In the genomic region with DNA sequence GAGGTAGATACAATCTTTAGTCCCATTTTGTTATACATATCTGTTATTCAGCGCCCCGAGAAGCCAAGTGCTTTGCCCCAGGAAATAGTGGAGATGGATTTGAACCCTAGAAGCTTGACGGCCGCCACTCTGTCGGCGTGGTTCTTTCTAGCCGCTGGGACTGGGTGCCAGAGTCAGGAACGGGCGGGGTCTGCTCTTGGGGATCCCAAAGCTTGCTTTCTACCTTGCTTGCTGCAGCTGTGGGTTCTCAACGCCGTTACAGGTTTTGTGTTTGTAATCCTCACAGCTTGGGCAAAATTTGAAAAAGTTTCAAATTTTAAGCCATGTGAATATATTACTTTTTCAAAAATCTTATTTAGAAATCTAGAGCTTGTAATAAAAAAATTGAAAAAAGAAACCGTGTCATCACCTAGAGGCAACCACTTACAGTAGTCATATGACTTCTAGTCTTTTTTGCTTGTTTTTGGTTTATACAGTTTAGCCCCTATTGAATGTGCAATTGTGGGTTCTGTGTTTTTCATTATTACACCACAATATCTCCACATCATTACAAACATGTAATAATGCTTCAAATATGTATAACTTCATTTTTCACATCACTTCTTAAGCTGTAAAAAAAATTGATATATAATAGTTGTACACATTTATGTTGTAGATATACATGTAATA, we compare ENCODE assay signal across 8 cellular contexts. TPM values are rescaled to one million over a fixed set of nuclear protein-coding genes. Genes with fewer than 3 reads are reported as not detected.
DNase-seq lines count a peak whose midpoint lies in the region; ATAC-seq and TF ChIP-seq lines count a peak whose summit lies in the region.

No MANE protein-coding gene starts in this region.

- H3K27ac ChIP-seq in KOPT-K1 (ENCODE audit: low read depth, low read length, poor library complexity, severe bottlenecking) (peak overlapping the region; percentile 70), neuronal stem cell (replicated peaks; ENCODE audit: low read length) (no peak overlapping the region)

- no peaks in the 10 kb centered on the region for H3K27me3 Mint-ChIP-seq in activated CD4-positive, alpha-beta T cell treated with anti-CD3 and anti-CD28 coated beads for 36 hours
- H3K27me3 Mint-ChIP-seq in activated CD8-positive, alpha-beta T cell treated with anti-CD3 and anti-CD28 coated beads, Interleukin-2, amount 10 ng/mL, durations not matched to agents 7 days and 5 days (ENCODE audit: low read depth): no peaks in the 10 kb centered on the region

- H3K4me2 ChIP-seq in neuronal stem cell (ENCODE audit: insufficient read depth, low read length, poor library complexity, severe bottlenecking): peak overlapping the region; percentile 84

- TF ChIP-seq CTCF in fibroblast of mammary gland (conservative IDR thresholded peaks at IDR 0.05; ENCODE audit: control insufficient read depth, insufficient read depth, low read depth, low read length): no peak

- no peak overlapping the region for H2BK15ac ChIP-seq in neuronal stem cell (ENCODE audit: low read length)

- peak; percentile 40 for ATAC-seq in activated CD4-positive, alpha-beta T cell treated with anti-CD3 and anti-CD28 coated beads for 36 hours
- peak; percentile 31 for ATAC-seq in activated CD8-positive, alpha-beta T cell treated with anti-CD3 and anti-CD28 coated beads, Interleukin-2, amount 10 ng/mL, durations not matched to agents 7 days and 5 days

- H3K4me1 Mint-ChIP-seq in activated CD4-positive, alpha-beta T cell treated with anti-CD3 and anti-CD28 coated beads for 36 hours: peaks cover 40% of the 10 kb centered on the region
- H3K4me1 Mint-ChIP-seq in activated CD8-positive, alpha-beta T cell treated with anti-CD3 and anti-CD28 coated beads, Interleukin-2, amount 10 ng/mL, durations not matched to agents 7 days and 5 days (ENCODE audit: low read depth): peaks cover 32% of the 10 kb centered on the region

- H2BK5ac ChIP-seq in neuronal stem cell (ENCODE audit: low read length): no peak overlapping the region

- no peak overlapping the region for H2BK12ac ChIP-seq in neuronal stem cell (ENCODE audit: low read length)

- H3K23ac ChIP-seq in neuronal stem cell (ENCODE audit: low read depth, low read length, poor library complexity): no peak overlapping the region

- intact Hi-C loops in activated CD4-positive, alpha-beta T cell treated with anti-CD3 and anti-CD28 coated beads for 36 hours (cut with DNase I, micrococcal nuclease): loop anchor here (1.0 to 5.0 kb wide), 13 partner anchors 41 to 1435 kb away; partner anchors contain the start of genes ACSS2 (in 1 of the 2), AHCY (in 1 of the 2), EDEM2 (in 1 of the 2) and EIF2S2 (in 1 of the 2)

- H2AK5ac ChIP-seq in neuronal stem cell (ENCODE audit: low read depth, low read length): no peak overlapping the region

- H3K14ac ChIP-seq in neuronal stem cell (ENCODE audit: low read length): no peak overlapping the region

- H2AFZ ChIP-seq in neuronal stem cell (ENCODE audit: low read length): peak overlapping the region; percentile 98

- H3K36me3 ChIP-seq in KOPT-K1 (ENCODE audit: insufficient read depth, low read length): peaks cover 26% of the 10 kb centered on the region
- H3K36me3 ChIP-seq in neuronal stem cell (replicated peaks in 1 of 2; ENCODE audit: control insufficient read depth in 2 of 2, insufficient read depth in 2 of 2, low read length in 2 of 2): peaks cover 0 to 47% of the 10 kb centered on the region in 2 donors

- H3K9ac ChIP-seq in neuronal stem cell (ENCODE audit: low read depth, low read length, poor library complexity): peak overlapping the region; percentile 82

- no peak overlapping the region for H2BK120ac ChIP-seq in neuronal stem cell (ENCODE audit: low read depth, low read length)

- H3K18ac ChIP-seq in neuronal stem cell (ENCODE audit: low read length): no peak overlapping the region

- H3K4me3 Mint-ChIP-seq in activated CD4-positive, alpha-beta T cell treated with anti-CD3 and anti-CD28 coated beads for 36 hours: peak overlapping the region; percentile 97
- peak overlapping the region; percentile 98 for H3K4me3 Mint-ChIP-seq in activated CD8-positive, alpha-beta T cell treated with anti-CD3 and anti-CD28 coated beads, Interleukin-2, amount 10 ng/mL, durations not matched to agents 7 days and 5 days

- peaks cover 12% of the 10 kb centered on the region for H3K36me3 Mint-ChIP-seq in activated CD4-positive, alpha-beta T cell treated with anti-CD3 and anti-CD28 coated beads for 36 hours (ENCODE audit: low read depth)
- H3K36me3 Mint-ChIP-seq in activated CD8-positive, alpha-beta T cell treated with anti-CD3 and anti-CD28 coated beads, Interleukin-2, amount 10 ng/mL, durations not matched to agents 7 days and 5 days (ENCODE audit: low read depth): peaks cover 15% of the 10 kb centered on the region

- peak overlapping the region; percentile 98 for H3K27ac Mint-ChIP-seq in activated CD4-positive, alpha-beta T cell treated with anti-CD3 and anti-CD28 coated beads for 36 hours
- H3K27ac Mint-ChIP-seq in activated CD8-positive, alpha-beta T cell treated with anti-CD3 and anti-CD28 coated beads, Interleukin-2, amount 10 ng/mL, durations not matched to agents 7 days and 5 days: peak overlapping the region; percentile 98

- no CpG with 5 or more reads among the region's 12 CpGs for WGBS in neuronal stem cell (ENCODE audit: extremely low coverage in 2 of 2, insufficient read length in 2 of 2, insufficient replicate concordance in 1 of 2), 2 donors

- H3K4me3 ChIP-seq in fibroblast of mammary gland (ENCODE audit: control insufficient read depth, low read depth, low read length): peak overlapping the region; percentile 91
- H3K4me3 ChIP-seq in neuronal stem cell (ENCODE audit: low read length in 2 of 2): peak overlapping the region; percentile 78 to 81

- CTCF ChIA-PET in activated CD4-positive, alpha-beta T cell treated with anti-CD3 and anti-CD28 coated beads for 36 hours (lab: Charles Lee): interaction anchor here (0.7 to 7.8 kb wide), 9 partner anchors 22 to 286 kb away, joined by 3 to 82 read pairs (median 4); partner anchors contain the start of gene TP53INP2
- CTCF ChIA-PET in activated CD8-positive, alpha-beta T cell treated with anti-CD3 and anti-CD28 coated beads, Interleukin-2, amount 10 ng/mL, durations not matched to agents 7 days and 5 days (lab: Charles Lee): interaction anchor here (1.0 to 5.6 kb wide), 15 partner anchors 10 to 630 kb away, joined by 3 to 124 read pairs (median 4); partner anchors contain the start of genes AHCY and EDEM2

- no peak overlapping the region for H4K91ac ChIP-seq in neuronal stem cell (ENCODE audit: low read depth, low read length, poor library complexity)

- H3K9me3 Mint-ChIP-seq in activated CD4-positive, alpha-beta T cell treated with anti-CD3 and anti-CD28 coated beads for 36 hours (ENCODE audit: low read depth): no peaks in the 10 kb centered on the region
- H3K9me3 Mint-ChIP-seq in activated CD8-positive, alpha-beta T cell treated with anti-CD3 and anti-CD28 coated beads, Interleukin-2, amount 10 ng/mL, durations not matched to agents 7 days and 5 days (ENCODE audit: insufficient read depth): no peaks in the 10 kb centered on the region

- POLR2A ChIA-PET in activated CD4-positive, alpha-beta T cell treated with anti-CD3 and anti-CD28 coated beads for 36 hours (lab: Charles Lee): interaction anchor here (1.1 to 2.4 kb wide), 4 partner anchors 27 to 215 kb away, joined by 3 to 9 read pairs (median 6); partner anchors contain the start of gene ITCH
- POLR2A ChIA-PET in activated CD8-positive, alpha-beta T cell treated with anti-CD3 and anti-CD28 coated beads, Interleukin-2, amount 10 ng/mL, durations not matched to agents 7 days and 5 days (lab: Charles Lee): interaction anchor here (0.9 to 2.7 kb wide), 10 partner anchors 11 to 405 kb away, joined by 3 to 14 read pairs (median 3); partner anchors contain the start of genes EIF2S2, ITCH and MAP1LC3A

- H3K27me3 ChIP-seq in neuronal stem cell (ENCODE audit: control insufficient read depth in 3 of 3, insufficient read depth in 3 of 3, low read depth in 1 of 3, low read length in 3 of 3): no peaks in the 10 kb centered on the region

- H3K4ac ChIP-seq in neuronal stem cell (ENCODE audit: low read length): no peak overlapping the region

- H4K8ac ChIP-seq in neuronal stem cell (ENCODE audit: low read depth, low read length): no peak overlapping the region

- H3K4me1 ChIP-seq in neuronal stem cell (ENCODE audit: control insufficient read depth in 2 of 2, insufficient read depth in 1 of 2, low read depth in 1 of 2, low read length in 2 of 2): peaks cover 0 to 2% of the 10 kb centered on the region in 2 donors

- no peaks in the 10 kb centered on the region for H3K9me3 ChIP-seq in KOPT-K1 (ENCODE audit: insufficient read depth, low read length, poor library complexity, severe bottlenecking)
- H3K9me3 ChIP-seq in neuronal stem cell (replicated peaks in 1 of 2; ENCODE audit: control insufficient read depth in 2 of 2, insufficient read depth in 1 of 2, low read depth in 1 of 2, low read length in 2 of 2): no peaks in the 10 kb centered on the region

- DNase-seq in activated CD4-positive, alpha-beta T cell treated with anti-CD3 and anti-CD28 coated beads for 36 hours: peak; percentile 71
- no peak for DNase-seq in activated CD4-positive, alpha-beta T cell treated with anti-CD3 and anti-CD28 coated beads for 1 hour
- peak; percentile 59 for DNase-seq in activated CD8-positive, alpha-beta T cell treated with anti-CD3 and anti-CD28 coated beads, Interleukin-2, amount 10 ng/mL, durations not matched to agents 7 days and 5 days
- DNase-seq in fibroblast of mammary gland (ENCODE audit: low read depth) (no peak), neuronal stem cell (ENCODE audit: low spot score) (no peak), NCI-H1048 (lab: John Stamatoyannopoulos, UW) (no peak), medulla oblongata (ENCODE audit: extremely low spot score) (no peak)

- peaks cover 3% of the 10 kb centered on the region for H3K79me1 ChIP-seq in neuronal stem cell (ENCODE audit: low read depth, low read length)

RNA-seq across cellular contexts. Expression of gene DYNLRB1, which starts 0.8 kb away (rescaled TPM):
- total RNA-seq in activated CD4-positive, alpha-beta T cell treated with anti-CD3 and anti-CD28 coated beads for 36 hours: 100 to 1,000 TPM in 1 of 2 experiments, 10 to 100 TPM in 1; 83.5 to 122 TPM
- 100 to 1,000 TPM in 1 of 2 experiments, 10 to 100 TPM in 1; 91.9 to 103 TPM for total RNA-seq in activated CD8-positive, alpha-beta T cell treated with anti-CD3 and anti-CD28 coated beads, Interleukin-2, amount 10 ng/mL, durations not matched to agents 7 days and 5 days
- 334 TPM for polyA plus RNA-seq in neuronal stem cell (2013, experiment 1 of 2)
- polyA plus RNA-seq in neuronal stem cell (2013, experiment 2 of 2): 321 TPM

RNA-seq across cellular contexts. Expression of gene MAP1LC3A, which starts 41.5 kb away (rescaled TPM):
- 1 to 10 TPM; 2.5 to 2.7 TPM for total RNA-seq in activated CD4-positive, alpha-beta T cell treated with anti-CD3 and anti-CD28 coated beads for 36 hours
- total RNA-seq in activated CD8-positive, alpha-beta T cell treated with anti-CD3 and anti-CD28 coated beads, Interleukin-2, amount 10 ng/mL, durations not matched to agents 7 days and 5 days: 1 to 10 TPM; 1.4 to 1.6 TPM
- 10.4 TPM for polyA plus RNA-seq in neuronal stem cell (2013, experiment 1 of 2)
- polyA plus RNA-seq in neuronal stem cell (2013, experiment 2 of 2): 10.7 TPM

Comparison
In these comparisons a context has a peak if more than half of its experiments do, and no peak if none do; other contexts are left out.
1. DNase-seq: peak in activated CD4-positive, alpha-beta T cell treated with anti-CD3 and anti-CD28 coated beads for 36 hours (single experiment) and activated CD8-positive, alpha-beta T cell treated with anti-CD3 and anti-CD28 coated beads, Interleukin-2, amount 10 ng/mL, durations not matched to agents 7 days and 5 days (single experiment); none in activated CD4-positive, alpha-beta T cell treated with anti-CD3 and anti-CD28 coated beads for 1 hour (single experiment), fibroblast of mammary gland (single experiment), neuronal stem cell (single experiment), NCI-H1048 (single experiment) and medulla oblongata (single experiment).